15 cellular contexts compared by ENCODE assay signal in the genomic region with DNA sequence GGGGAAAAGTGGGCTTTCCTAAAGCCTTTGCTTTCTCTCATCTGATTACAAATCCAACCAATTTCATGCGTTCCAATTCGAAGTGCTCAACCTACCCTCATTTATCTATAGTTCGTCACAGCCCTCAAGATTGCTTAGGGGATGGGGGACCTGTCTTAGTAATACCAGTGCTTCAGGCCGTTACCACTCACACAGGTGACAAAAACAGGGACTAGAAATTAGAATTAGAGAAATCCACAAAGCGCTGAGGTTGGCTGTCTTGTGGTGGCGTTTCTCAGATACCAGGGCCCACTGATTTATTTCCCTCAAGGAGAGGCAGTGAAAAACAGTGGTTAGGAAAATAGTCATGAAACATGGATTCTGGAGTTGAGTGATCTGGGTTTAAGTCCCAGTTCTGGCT.
DNase-seq lines count a peak whose midpoint lies in the region; ATAC-seq and TF ChIP-seq lines count a peak whose summit lies in the region.
"Had no signal": no experiment of that assay in that cellular context is flagged by ENCODE, and none has a peak within 500 bp of the region (broad histone marks: within the 10 kb centered on the region; RNA-seq: fewer than 3 reads in every experiment).

No MANE protein-coding gene starts in this region.

- no peaks in the 10 kb centered on the region for H4K20me1 ChIP-seq in BLaER1 treated with 17β-estradiol and CSF1 and Interleukin-3, amounts not matched to agents 10 nM and 100 nM
- H4K20me1 ChIP-seq in Karpas-422 (ENCODE audit: insufficient read depth, low read depth, low read length): no peaks in the 10 kb centered on the region
- H4K20me1 ChIP-seq in SU-DHL-6 (ENCODE audit: low read depth, low read length): no peaks in the 10 kb centered on the region

- H3K27me3 ChIP-seq in BLaER1 treated with 17β-estradiol and CSF1 and Interleukin-3, amounts not matched to agents 10 nM and 100 nM: no peaks in the 10 kb centered on the region
- H3K27me3 ChIP-seq in Karpas-422 (ENCODE audit: low read length) (no peaks in the 10 kb centered on the region), SU-DHL-6 (ENCODE audit: low read length) (no peaks in the 10 kb centered on the region), neuronal stem cell (ENCODE audit: control insufficient read depth in 3 of 3, insufficient read depth in 3 of 3, low read depth in 1 of 3, low read length in 3 of 3) (no peaks in the 10 kb centered on the region), endodermal cell (ENCODE audit: control insufficient read depth, insufficient read depth, low read length, poor library complexity, severe bottlenecking) (no peaks in the 10 kb centered on the region)

- H3K4ac ChIP-seq in neuronal stem cell (ENCODE audit: low read length): no peak overlapping the region

- H2AFZ ChIP-seq in Karpas-422 (ENCODE audit: low read length): peak overlapping the region; percentile 70; the same call in 1 of the 2 replicates
- no peak overlapping the region for H2AFZ ChIP-seq in SU-DHL-6 (ENCODE audit: low read depth, low read length, severe bottlenecking)
- no peak overlapping the region for H2AFZ ChIP-seq in neuronal stem cell (ENCODE audit: low read length)
- H2AFZ ChIP-seq: GM23338 had no signal

- no peaks in the 10 kb centered on the region for H3K9me3 Mint-ChIP-seq in endodermal cell
- H3K9me3 Mint-ChIP-seq: CD8-positive, alpha-beta memory T cell; GM23338 had no signal

- H3K9me3 ChIP-seq in BLaER1 treated with 17β-estradiol and CSF1 and Interleukin-3, amounts not matched to agents 10 nM and 100 nM (replicated peaks in 1 of 11): no peaks in the 10 kb centered on the region
- no peaks in the 10 kb centered on the region for H3K9me3 ChIP-seq in Karpas-422 (ENCODE audit: low read length)
- no peaks in the 10 kb centered on the region for H3K9me3 ChIP-seq in SU-DHL-6 (ENCODE audit: insufficient read depth, low read length)
- no peaks in the 10 kb centered on the region for H3K9me3 ChIP-seq in neuronal stem cell (replicated peaks in 1 of 2; ENCODE audit: control insufficient read depth in 2 of 2, insufficient read depth in 1 of 2, low read depth in 1 of 2, low read length in 2 of 2)
- H3K9me3 ChIP-seq in endodermal cell (ENCODE audit: control insufficient read depth, low read length): no peaks in the 10 kb centered on the region

- H3K4me2 ChIP-seq in BLaER1 treated with 17β-estradiol and CSF1 and Interleukin-3, amounts not matched to agents 10 nM and 100 nM: peak overlapping the region in 10 of 11 experiments; percentile 44 to 76 (median 70); a peak in 19 of 22 replicates
- H3K4me2 ChIP-seq in Karpas-422 (ENCODE audit: low read depth, low read length, poor library complexity, severe bottlenecking) (no peak overlapping the region), SU-DHL-6 (ENCODE audit: low read depth, low read length, poor library complexity, severe bottlenecking) (peak overlapping the region; percentile 96), neuronal stem cell (ENCODE audit: insufficient read depth, low read length, poor library complexity, severe bottlenecking) (no peak overlapping the region)
- H3K4me2 ChIP-seq: GM23338 had no signal

- no peak overlapping the region for H3K18ac ChIP-seq in neuronal stem cell (ENCODE audit: low read length)

- TF ChIP-seq CTCF in SU-DHL-6 (IDR thresholded peaks at IDR 0.05; ENCODE audit: insufficient read depth, low read length, poor library complexity, severe bottlenecking): no peak
- no peak for TF ChIP-seq CTCF in endodermal cell (conservative IDR thresholded peaks at IDR 0.05)

- H3K79me1 ChIP-seq in neuronal stem cell (ENCODE audit: low read depth, low read length): no peaks in the 10 kb centered on the region

- ATAC-seq in HG02981 (IDR thresholded peaks at IDR 0.05; ENCODE audit: unreplicated experiment): no peak
- ATAC-seq: GM23338, Panc1 had no signal

- H3K4me3 ChIP-seq in BLaER1 treated with 17β-estradiol and CSF1 and Interleukin-3, amounts not matched to agents 10 nM and 100 nM: no peak overlapping the region
- H3K4me3 ChIP-seq in Karpas-422 (ENCODE audit: low read length) (no peak overlapping the region), SU-DHL-6 (ENCODE audit: insufficient read depth, low read length, poor library complexity, severe bottlenecking) (no peak overlapping the region), neuronal stem cell (ENCODE audit: low read length in 2 of 2) (no peak overlapping the region), endodermal cell (ENCODE audit: low read length) (no peak overlapping the region)
- H3K4me3 ChIP-seq: GM23338 had no signal

- H3K4me3 Mint-ChIP-seq in endodermal cell: no peak overlapping the region
- H3K4me3 Mint-ChIP-seq: GM23338 had no signal

- H3K79me2 ChIP-seq in Karpas-422 (ENCODE audit: low read length): no peaks in the 10 kb centered on the region
- H3K79me2 ChIP-seq in SU-DHL-6 (ENCODE audit: insufficient read depth, low read length): no peaks in the 10 kb centered on the region

- H2AK5ac ChIP-seq in neuronal stem cell (ENCODE audit: low read depth, low read length): peak overlapping the region; percentile 51

- no peak overlapping the region for H3K27ac Mint-ChIP-seq in endodermal cell
- H3K27ac Mint-ChIP-seq: GM23338 had no signal

- H2BK120ac ChIP-seq in neuronal stem cell (ENCODE audit: low read depth, low read length): no peak overlapping the region

- H3K23ac ChIP-seq in neuronal stem cell (ENCODE audit: low read depth, low read length, poor library complexity): no peak overlapping the region

- peak overlapping the region; percentile 60 for H2BK15ac ChIP-seq in neuronal stem cell (ENCODE audit: low read length)

- H3K4me1 Mint-ChIP-seq in endodermal cell: peaks cover 18% of the 10 kb centered on the region

- no peaks in the 10 kb centered on the region for H3K9me2 ChIP-seq in Karpas-422 (replicated peaks; ENCODE audit: insufficient read depth, low read length)
- no peaks in the 10 kb centered on the region for H3K9me2 ChIP-seq in SU-DHL-6 (replicated peaks; ENCODE audit: insufficient read depth, low read length)

- peak overlapping the region in 8 of 11 experiments; percentile 29 to 93 (median 76); a peak in 14 of 22 replicates for H3K27ac ChIP-seq in BLaER1 treated with 17β-estradiol and CSF1 and Interleukin-3, amounts not matched to agents 10 nM and 100 nM
- H3K27ac ChIP-seq in Karpas-422 (ENCODE audit: low read length) (peak overlapping the region; percentile 98), SU-DHL-6 (ENCODE audit: low read depth, low read length) (peak overlapping the region; percentile 99), neuronal stem cell (replicated peaks; ENCODE audit: low read length) (no peak overlapping the region), endodermal cell (ENCODE audit: low read depth, low read length) (no peak overlapping the region)

- DNase-seq in Karpas-422 (no peak), neuronal stem cell (ENCODE audit: low spot score) (no peak), HuH-7 (ENCODE audit: low spot score) (no peak), endodermal cell (no peak)
- no peak for DNase-seq in activated T-cell treated with anti-CD3 and anti-CD28 coated beads, Interleukin-2, amount 50 U/mL, for 48 hours
- DNase-seq: HCEC 1CT, NCI-H1105 treated with DMSO at 0.1 percent for 48 hours, NCI-H2081 treated with DMSO at 0.1 percent for 48 hours, SW 1271 had no signal

- no peak overlapping the region for H3K14ac ChIP-seq in neuronal stem cell (ENCODE audit: low read length)

- no peak overlapping the region for H2BK5ac ChIP-seq in neuronal stem cell (ENCODE audit: low read length)

- WGBS in neuronal stem cell (ENCODE audit: extremely low coverage in 2 of 2, insufficient read length in 2 of 2, insufficient replicate concordance in 1 of 2), 2 donors: no CpG with 5 or more reads among the region's 6 CpGs
- WGBS in endodermal cell (ENCODE audit: insufficient coverage in 1 of 2, insufficient read length in 1 of 2), 2 experiments: 98% methylated on average over 6 of the region's 6 CpGs; no CpG with 5 or more reads in 1 of the 2 experiments

- H3F3A ChIP-seq in SU-DHL-6 (ENCODE audit: insufficient read depth): peaks cover 66% of the 10 kb centered on the region

- peaks cover 29 to 85% (median 62%) of the 10 kb centered on the region in 10 experiments for H3K4me1 ChIP-seq in BLaER1 treated with 17β-estradiol and CSF1 and Interleukin-3, amounts not matched to agents 10 nM and 100 nM
- H3K4me1 ChIP-seq in Karpas-422 (ENCODE audit: low read length) (peaks cover 82% of the 10 kb centered on the region), neuronal stem cell (ENCODE audit: control insufficient read depth in 2 of 2, insufficient read depth in 1 of 2, low read depth in 1 of 2, low read length in 2 of 2) (peaks cover 2 to 4% of the 10 kb centered on the region in 2 donors), endodermal cell (ENCODE audit: control insufficient read depth, insufficient read depth, low read length) (no peaks in the 10 kb centered on the region)

- H3K36me3 Mint-ChIP-seq in endodermal cell (ENCODE audit: low read depth): no peaks in the 10 kb centered on the region
- H3K36me3 Mint-ChIP-seq: CD8-positive, alpha-beta memory T cell had no signal

- H3K27me3 Mint-ChIP-seq in endodermal cell (ENCODE audit: insufficient read depth): no peaks in the 10 kb centered on the region

- no peak overlapping the region for H4K8ac ChIP-seq in neuronal stem cell (ENCODE audit: low read depth, low read length)

- H2BK12ac ChIP-seq in neuronal stem cell (ENCODE audit: low read length): no peak overlapping the region

- no peaks in the 10 kb centered on the region for H3K36me3 ChIP-seq in BLaER1 treated with 17β-estradiol and CSF1 and Interleukin-3, amounts not matched to agents 10 nM and 100 nM
- no peaks in the 10 kb centered on the region for H3K36me3 ChIP-seq in Karpas-422 (ENCODE audit: insufficient read depth, low read length)
- H3K36me3 ChIP-seq in SU-DHL-6 (ENCODE audit: low read length): no peaks in the 10 kb centered on the region
- no peaks in the 10 kb centered on the region for H3K36me3 ChIP-seq in neuronal stem cell (replicated peaks in 1 of 2; ENCODE audit: control insufficient read depth in 2 of 2, insufficient read depth in 2 of 2, low read length in 2 of 2)
- H3K36me3 ChIP-seq in endodermal cell (ENCODE audit: control insufficient read depth, insufficient read depth, low read length): no peaks in the 10 kb centered on the region

- no peak overlapping the region for H4K91ac ChIP-seq in neuronal stem cell (ENCODE audit: low read depth, low read length, poor library complexity)

- peak overlapping the region in 4 of 11 experiments; percentile 55 to 77 (median 64); a peak in 6 of 22 replicates for H3K9ac ChIP-seq in BLaER1 treated with 17β-estradiol and CSF1 and Interleukin-3, amounts not matched to agents 10 nM and 100 nM
- H3K9ac ChIP-seq in Karpas-422 (ENCODE audit: low read length) (no peak overlapping the region), SU-DHL-6 (ENCODE audit: low read length) (peak overlapping the region; percentile 88), neuronal stem cell (ENCODE audit: low read depth, low read length, poor library complexity) (no peak overlapping the region), endodermal cell (ENCODE audit: extremely low read depth, low read length, poor library complexity, severe bottlenecking) (no peak overlapping the region)

Comparison
In these comparisons a context has a peak if more than half of its experiments do, and no peak if none do; other contexts are left out.
1. H3K27ac ChIP-seq: peak in BLaER1 treated with 17β-estradiol and CSF1 and Interleukin-3, amounts not matched to agents 10 nM and 100 nM (8 of 11), Karpas-422 (single experiment) and SU-DHL-6 (single experiment); none in neuronal stem cell (single experiment) and endodermal cell (single experiment).
2. H3K4me2 ChIP-seq: peak in BLaER1 treated with 17β-estradiol and CSF1 and Interleukin-3, amounts not matched to agents 10 nM and 100 nM (10 of 11) and SU-DHL-6 (single experiment); none in Karpas-422 (single experiment) and neuronal stem cell (single experiment).